8 cellular contexts compared by ENCODE assay signal in the genomic region with DNA sequence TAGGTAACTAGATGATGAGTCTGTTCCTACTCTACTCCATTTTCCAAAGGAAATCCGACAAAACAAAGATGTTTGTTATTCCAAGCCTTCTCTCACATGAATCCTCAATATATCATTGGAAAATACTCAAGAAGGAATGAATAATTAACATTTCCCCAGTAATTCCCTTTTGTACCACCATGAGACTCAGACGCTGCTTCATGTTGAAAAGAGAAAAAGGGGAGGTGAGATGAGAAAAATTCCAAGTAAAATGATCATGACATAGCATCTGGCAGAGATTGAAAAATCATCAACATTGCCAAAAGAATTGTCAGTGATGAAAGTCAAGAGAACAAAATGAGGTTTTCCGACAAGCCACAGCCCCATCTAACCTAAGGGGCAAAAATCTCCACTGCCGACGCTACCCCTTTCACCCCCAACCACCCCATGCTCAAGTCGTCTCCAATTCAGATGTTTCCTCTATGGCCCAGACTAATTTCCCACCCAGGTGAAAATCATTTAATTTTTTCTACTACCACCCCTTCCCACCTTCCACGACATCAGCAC. TPM values are rescaled to one million over a fixed set of nuclear protein-coding genes. Genes with fewer than 3 reads are reported as not detected.
DNase-seq lines count a peak whose midpoint lies in the region; TF ChIP-seq lines count a peak whose summit lies in the region.

No MANE protein-coding gene starts in this region.

- H3K4me1 ChIP-seq in esophagus squamous epithelium (peaks cover 0 to 53% (median 21%) of the 10 kb centered on the region in 3 donors), osteoblast (ENCODE audit: insufficient read depth, low read length) (peaks cover 12% of the 10 kb centered on the region)

- H3K27me3 Mint-ChIP-seq in activated CD4-positive, alpha-beta T cell treated with anti-CD3 and anti-CD28 coated beads, Interleukin-2, amount 10 ng/mL, durations not matched to agents 7 days and 5 days, result no peaks in the 10 kb centered on the region

- H3K4me2 ChIP-seq in osteoblast (ENCODE audit: insufficient read depth, low read length), result peak overlapping the region; percentile 75

- H3K27me3 ChIP-seq in esophagus squamous epithelium (no peaks in the 10 kb centered on the region), osteoblast (ENCODE audit: insufficient read depth, low read length) (no peaks in the 10 kb centered on the region)

- POLR2A ChIA-PET in activated CD4-positive, alpha-beta T cell treated with anti-CD3 and anti-CD28 coated beads, Interleukin-2, amount 10 ng/mL, durations not matched to agents 7 days and 5 days (lab: Charles Lee), result interaction anchor here (2.6 kb wide), 1 partner anchor 28 kb away, joined by 6 read pairs; the partner anchor contains the start of gene MRPL48

- intact Hi-C loops in esophagus squamous epithelium (cut with DNase I), result no loop called here

- 2 to 4% methylated on average over 6 of the region's 7 CpGs for WGBS in esophagus squamous epithelium, 2 donors

- H4K20me1 ChIP-seq in osteoblast (ENCODE audit: insufficient read depth, low read length), result peaks cover 40% of the 10 kb centered on the region

- H3K36me3 Mint-ChIP-seq in activated CD4-positive, alpha-beta T cell treated with anti-CD3 and anti-CD28 coated beads, Interleukin-2, amount 10 ng/mL, durations not matched to agents 7 days and 5 days (ENCODE audit: low read depth), result peaks cover 13% of the 10 kb centered on the region

- in situ Hi-C loops in G401 (cut with HindIII; ENCODE audit: low sequenced_read_pairs), result no loop called here

- H3K4me3 ChIP-seq in esophagus squamous epithelium (peak overlapping the region; percentile 63 to 98 (median 96)), osteoblast (ENCODE audit: insufficient read depth, low read length) (peak overlapping the region; percentile 95)

- no peaks in the 10 kb centered on the region for H3K9me3 Mint-ChIP-seq in activated CD4-positive, alpha-beta T cell treated with anti-CD3 and anti-CD28 coated beads, Interleukin-2, amount 10 ng/mL, durations not matched to agents 7 days and 5 days

- peak overlapping the region; percentile 86 for H3K4me3 Mint-ChIP-seq in activated CD4-positive, alpha-beta T cell treated with anti-CD3 and anti-CD28 coated beads, Interleukin-2, amount 10 ng/mL, durations not matched to agents 7 days and 5 days

- CTCF ChIA-PET in activated CD4-positive, alpha-beta T cell treated with anti-CD3 and anti-CD28 coated beads, Interleukin-2, amount 10 ng/mL, durations not matched to agents 7 days and 5 days (lab: Charles Lee), result interaction anchor here (0.9 to 8.7 kb wide), 2 partner anchors 19 to 40 kb away, joined by 3 to 70 read pairs; no protein-coding TSS in a partner anchor

- H3K27ac Mint-ChIP-seq in activated CD4-positive, alpha-beta T cell treated with anti-CD3 and anti-CD28 coated beads, Interleukin-2, amount 10 ng/mL, durations not matched to agents 7 days and 5 days, result peak overlapping the region; percentile 89

- H3K9me3 ChIP-seq in esophagus squamous epithelium, result no peaks in the 10 kb centered on the region
- H3K9me3 ChIP-seq in osteoblast (ENCODE audit: low read depth, low read length), result no peaks in the 10 kb centered on the region

- peaks cover 30% of the 10 kb centered on the region for H3K4me1 Mint-ChIP-seq in activated CD4-positive, alpha-beta T cell treated with anti-CD3 and anti-CD28 coated beads, Interleukin-2, amount 10 ng/mL, durations not matched to agents 7 days and 5 days

- H2AFZ ChIP-seq in osteoblast (ENCODE audit: low read length), result peak overlapping the region; percentile 74

- no peaks in the 10 kb centered on the region for H3K36me3 ChIP-seq in esophagus squamous epithelium
- no peaks in the 10 kb centered on the region for H3K36me3 ChIP-seq in osteoblast (ENCODE audit: insufficient read depth, low read length)

- TF ChIP-seq CTCF in esophagus squamous epithelium (IDR thresholded peaks at IDR 0.05), result peak in 4 of 6 experiments; percentile 26 to 33 (median 28)
- peak; percentile 37 for TF ChIP-seq CTCF in osteoblast (IDR thresholded peaks at IDR 0.05; ENCODE audit: extremely low read depth, low read depth, low read length)

- H3K27ac ChIP-seq in esophagus squamous epithelium, result peak overlapping the region; percentile 96 to 99 (median 98)
- peak overlapping the region; percentile 81 for H3K27ac ChIP-seq in osteoblast (ENCODE audit: low read depth, low read length)

- no peak for DNase-seq in activated CD4-positive, alpha-beta T cell treated with anti-CD3 and anti-CD28 coated beads, Interleukin-2, amount 10 ng/mL, durations not matched to agents 7 days and 5 days
- DNase-seq in activated CD4-positive, alpha-beta T cell treated with anti-CD3 and anti-CD28 coated beads for 1 hour, result no peak
- DNase-seq in SK-N-DZ (ENCODE audit: low spot score), result peak; percentile 10
- DNase-seq in esophagus squamous epithelium (lab: John Stamatoyannopoulos, UW), result no peak
- DNase-seq in osteoblast (ENCODE audit: insufficient read length, low spot score, missing footprints), result peak; percentile 81
- no peak for DNase-seq in 8988T
- DNase-seq in stimulated activated CD4-positive, alpha-beta T cell treated with anti-CD3 and anti-CD28 coated beads, Interleukin-2, amount 100 ng/mL, for 24 hours, result no peak
- no peak for DNase-seq in G401 (ENCODE audit: low spot score)

- no peak for TF ChIP-seq POLR2A in esophagus squamous epithelium (IDR thresholded peaks at IDR 0.05)

- H3K79me2 ChIP-seq in osteoblast (ENCODE audit: insufficient read depth, low read length), result peaks cover 60% of the 10 kb centered on the region

RNA-seq across cellular contexts. Expression of gene RAB6A, which starts 1.3 kb away (rescaled TPM):
- 10 to 100 TPM; 82.1 to 83.8 TPM for total RNA-seq in activated CD4-positive, alpha-beta T cell treated with anti-CD3 and anti-CD28 coated beads, Interleukin-2, amount 10 ng/mL, durations not matched to agents 7 days and 5 days
- 87.9 and 99.0 TPM in 2 replicates for polyA plus RNA-seq in SK-N-DZ (2014; cell fraction: cytosol; rRNA removed)
- polyA plus RNA-seq in SK-N-DZ (2014; cell fraction: nucleus; rRNA removed), result 50.0 and 62.3 TPM in 2 replicates
- 100 to 1,000 TPM; 115 to 234 (median 161) TPM for total RNA-seq in esophagus squamous epithelium
- 145 and 157 TPM in 2 replicates for total RNA-seq in osteoblast
- 76.6 and 101 TPM in 2 replicates for total RNA-seq in G401 (2014; rRNA removed; shearing (Covaris generic))

RNA-seq across cellular contexts. Expression of gene MRPL48, which starts 28.1 kb away (rescaled TPM):
- total RNA-seq in activated CD4-positive, alpha-beta T cell treated with anti-CD3 and anti-CD28 coated beads, Interleukin-2, amount 10 ng/mL, durations not matched to agents 7 days and 5 days, result 10 to 100 TPM; 50.5 to 50.9 TPM
- polyA plus RNA-seq in SK-N-DZ (2014; cell fraction: cytosol; rRNA removed), result 101 and 116 TPM in 2 replicates
- 35.6 and 57.1 TPM in 2 replicates for polyA plus RNA-seq in SK-N-DZ (2014; cell fraction: nucleus; rRNA removed)
- total RNA-seq in esophagus squamous epithelium, result 10 to 100 TPM in 3 of 4 donors, 1 to 10 TPM in 1; 9.2 to 23.5 (median 18.8) TPM
- total RNA-seq in osteoblast, result 14.5 and 19.7 TPM in 2 replicates
- total RNA-seq in G401 (2014; rRNA removed; shearing (Covaris generic)), result 53.5 and 86.0 TPM in 2 replicates

Comparison
In these comparisons a context has a peak if more than half of its experiments do, and no peak if none do; other contexts are left out.
1. DNase-seq: peak in SK-N-DZ (single experiment) and osteoblast (single experiment); none in activated CD4-positive, alpha-beta T cell treated with anti-CD3 and anti-CD28 coated beads, Interleukin-2, amount 10 ng/mL, durations not matched to agents 7 days and 5 days (single experiment), activated CD4-positive, alpha-beta T cell treated with anti-CD3 and anti-CD28 coated beads for 1 hour (single experiment), esophagus squamous epithelium (single experiment), 8988T (single experiment), stimulated activated CD4-positive, alpha-beta T cell treated with anti-CD3 and anti-CD28 coated beads, Interleukin-2, amount 100 ng/mL, for 24 hours (0 of 2) and G401 (single experiment).